In the genomic region with DNA sequence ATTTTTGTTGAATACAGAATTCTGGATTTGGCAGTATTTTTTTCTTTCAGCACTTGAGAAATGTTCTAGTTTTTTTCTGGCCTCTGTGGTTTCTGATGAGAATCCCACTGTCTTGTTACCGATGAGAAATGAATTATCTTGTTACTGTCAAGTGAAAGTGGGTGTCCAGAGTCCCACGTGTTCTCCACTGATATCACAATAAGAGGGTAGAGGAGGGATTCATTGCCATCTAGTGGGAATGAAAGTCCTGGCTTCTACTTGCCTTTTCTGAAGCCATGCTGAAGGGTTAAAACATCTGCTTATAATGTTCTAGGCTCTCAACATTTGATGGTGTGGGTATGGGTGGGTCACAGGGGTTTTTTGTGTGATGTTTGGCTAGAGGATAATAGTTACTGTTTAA, we compare ENCODE assay signal across 26 cellular contexts.
DNase-seq lines count a peak whose midpoint lies in the region; ATAC-seq, FAIRE-seq and TF ChIP-seq lines count a peak whose summit lies in the region.
"Had no signal": no experiment of that assay in that cellular context is flagged by ENCODE, and none has a peak within 500 bp of the region (broad histone marks: within the 10 kb centered on the region; RNA-seq: fewer than 3 reads in every experiment).

No MANE protein-coding gene starts in this region.

- no peaks in the 10 kb centered on the region for H3K9me3 Mint-ChIP-seq in GM23338
- H3K9me3 Mint-ChIP-seq: activated naive CD4-positive, alpha-beta T cell treated with anti-CD3 and anti-CD28 coated beads for 36 hours had no signal

- WGBS in GM12878 (ENCODE audit: insufficient coverage, insufficient replicate concordance, low lambda C conversion rate, missing lambda C conversion rate), result 95% methylated on average over 2 of the region's 2 CpGs

- no peaks in the 10 kb centered on the region for H3F3A ChIP-seq in GM23338 (replicated peaks; ENCODE audit: low read depth)

- RAD21 ChIA-PET in GM12878 (lab: Charles Lee; ENCODE audit: unreplicated experiment), result no interaction called here

- no peak overlapping the region for H2AFZ ChIP-seq in GM23338
- H2AFZ ChIP-seq in GM12878 (ENCODE audit: control insufficient read depth, low read depth, low read length), result no peak overlapping the region
- H2AFZ ChIP-seq: GM23248, PC-9 had no signal

- peaks cover 6% of the 10 kb centered on the region; the same call in 2 of the 3 replicates for H3K36me3 Mint-ChIP-seq in GM23338 (ENCODE audit: low read depth)

- peaks cover 8% of the 10 kb centered on the region for H3K9me3 ChIP-seq in A673 (ENCODE audit: low read depth, low read length, poor library complexity, severe bottlenecking)
- no peaks in the 10 kb centered on the region; the same call in 2 of the 3 replicates for H3K9me3 ChIP-seq in GM12878 (replicated peaks; ENCODE audit: control insufficient read depth, insufficient read depth, low read length)
- H3K9me3 ChIP-seq: psoas muscle, transverse colon had no signal

- 0 out of 2 replicates have a peak, but pooled peaks have one; percentile 3 for TF ChIP-seq RAD21 in GM12878 (IDR thresholded peaks at IDR 0.05; ENCODE audit: insufficient read depth, low read depth, low read length)

- no peak for TF ChIP-seq EP300 in GM12878 (IDR thresholded peaks at IDR 0.05; ENCODE audit: borderline replicate concordance in 1 of 2, control insufficient read depth in 1 of 2, low read depth in 2 of 2, low read length in 2 of 2)

- H3K4me2 ChIP-seq in GM23338 (no peak overlapping the region), GM12878 (ENCODE audit: control insufficient read depth, insufficient read depth) (no peak overlapping the region)
- H3K4me2 ChIP-seq: KMS-11, PC-9 had no signal

- no peak overlapping the region for H3K27ac ChIP-seq in A673 (ENCODE audit: low read depth, low read length, poor library complexity, severe bottlenecking)
- H3K27ac ChIP-seq in GM23338 (ENCODE audit: low read depth), result no peak overlapping the region
- no peak overlapping the region for H3K27ac ChIP-seq in GM12878 (ENCODE audit: control insufficient read depth, insufficient read depth)
- H3K27ac ChIP-seq: coronary artery, GM23248, KMS-11, PC-9, psoas muscle, transverse colon had no signal

- no peaks in the 10 kb centered on the region for H3K9me2 ChIP-seq in GM23338 (ENCODE audit: insufficient read depth)

- ATAC-seq in GM23338 (no peak; the same call in 2 of the 3 replicates), GM12878 (no peak), GM21360 (IDR thresholded peaks at IDR 0.05; ENCODE audit: unreplicated experiment) (no peak), GM21723 (IDR thresholded peaks at IDR 0.05; ENCODE audit: unreplicated experiment) (no peak), GM18907 (IDR thresholded peaks at IDR 0.05; ENCODE audit: unreplicated experiment) (no peak)
- ATAC-seq: psoas muscle, T-cell had no signal

- H3K4me3 Mint-ChIP-seq in GM23338, result no peak overlapping the region
- H3K4me3 Mint-ChIP-seq: activated naive CD4-positive, alpha-beta T cell treated with anti-CD3 and anti-CD28 coated beads for 36 hours; CD4-positive, alpha-beta memory T cell; T-cell had no signal

- BruUV-seq in A673 (replicated peaks; lab: Mats Ljungman, UMichigan), result no TSS peak
- BruUV-seq in GM12878 (replicated peaks; lab: Mats Ljungman, UMichigan), result no TSS peak

- CTCF ChIA-PET in A673 (lab: Charles Lee) (no interaction called here), GM12878 (lab: Yijun Ruan, JAX) (no interaction called here)

- FAIRE-seq in GM12878 (lab: Jason Lieb, UNC), result no peak
- FAIRE-seq: bronchial epithelial cell, GM19239, TTC549 had no signal

- SMC1A ChIA-PET in GM12878 (lab: Charles Lee; ENCODE audit: uncharacterized antibody, unreplicated experiment), result no interaction called here

- H3K27me3 ChIP-seq in A673 (replicated peaks; ENCODE audit: insufficient read depth, low read depth, low read length, poor library complexity), result no peaks in the 10 kb centered on the region
- H3K27me3 ChIP-seq in GM23338 (ENCODE audit: insufficient read depth), result no peaks in the 10 kb centered on the region
- no peaks in the 10 kb centered on the region for H3K27me3 ChIP-seq in GM12878 (replicated peaks in 1 of 2; ENCODE audit: control insufficient read depth in 2 of 2, insufficient read depth in 2 of 2, low read length in 1 of 2)
- H3K27me3 ChIP-seq: transverse colon had no signal

- intact Hi-C loops in A673 (cut with micrococcal nuclease; ENCODE audit: unreplicated experiment) (loop anchor here (10.0 kb wide), 2 partner anchors 413 to 873 kb away; no protein-coding TSS in a partner anchor), GM12878 (cut with micrococcal nuclease; ENCODE audit: unreplicated experiment) (no loop called here)

- H3K79me2 ChIP-seq in GM23338 (replicated peaks; ENCODE audit: insufficient read depth), result no peaks in the 10 kb centered on the region
- no peaks in the 10 kb centered on the region for H3K79me2 ChIP-seq in GM12878 (ENCODE audit: control insufficient read depth, insufficient read depth, low read length)

- no peak overlapping the region for H3K4me3 ChIP-seq in A673 (ENCODE audit: low read depth, low read length, poor library complexity, severe bottlenecking)
- H3K4me3 ChIP-seq in GM23338, result no peak overlapping the region
- H3K4me3 ChIP-seq in GM12878, result no peak overlapping the region
- no peak overlapping the region for H3K4me3 ChIP-seq in fibroblast of the aortic adventitia (ENCODE audit: low read depth, low read length)
- H3K4me3 ChIP-seq: coronary artery, GM23248, PC-9, psoas muscle, transverse colon had no signal

- H4K20me1 ChIP-seq in GM23338 (replicated peaks; ENCODE audit: insufficient read depth) (no peaks in the 10 kb centered on the region), GM12878 (ENCODE audit: control insufficient read depth, insufficient read depth) (no peaks in the 10 kb centered on the region)

- H3K9ac ChIP-seq in GM12878 (ENCODE audit: control insufficient read depth, insufficient read depth, low read length), result no peak overlapping the region
- H3K9ac ChIP-seq: GM23248, KMS-11 had no signal

- no peak for TF ChIP-seq POLR2A in GM12878 (IDR thresholded peaks at IDR 0.05; ENCODE audit: low read depth, low read length)

- in situ Hi-C loops in GM12878 (cut with MboI), result no loop called here

- DNase-seq in A673 (ENCODE audit: low spot score), result peak; percentile 31
- DNase-seq in GM23338 (ENCODE audit: low spot score), result peak; percentile 34
- no peak for DNase-seq in GM12878 (ENCODE audit: low read depth, low spot score)
- peak; percentile 5 for DNase-seq in fibroblast of the aortic adventitia (ENCODE audit: low read depth)
- DNase-seq in GM03348 (ENCODE audit: low spot score), result no peak
- DNase-seq: activated CD4-positive, alpha-beta T cell treated with anti-CD3 and anti-CD28 coated beads for 48 hours; activated naive CD4-positive, alpha-beta T cell treated with anti-CD3 and anti-CD28 coated beads for 36 hours; activated T-cell treated with anti-CD3 and anti-CD28 coated beads, Interleukin-2, amount 50 U/mL, for 48 hours; amniotic stem cell; CD4-positive, alpha-beta memory T cell; GM23248; NCI-H1694 treated with DMSO at 0.1 percent for 48 hours; NCI-H774; PC-9; psoas muscle; SHP77; T-cell; transverse colon had no signal

- peak; percentile 29; the same call in 1 of the 2 replicates for TF ChIP-seq CTCF in A673 (conservative IDR thresholded peaks at IDR 0.05; ENCODE audit: low read depth, low read length)
- peak; percentile 40 to 55 for TF ChIP-seq CTCF in GM23338 (conservative IDR thresholded peaks at IDR 0.05; ENCODE audit: low read depth in 2 of 2)
- no peak for TF ChIP-seq CTCF in GM12878 (IDR thresholded peaks at IDR 0.05 in 2 of 3, conservative IDR thresholded peaks at IDR 0.05 in 1 of 3; ENCODE audit: control insufficient read depth in 2 of 3, extremely low read depth in 1 of 3, insufficient read depth in 1 of 3, low read depth in 3 of 3, low read length in 3 of 3)
- TF ChIP-seq CTCF in fibroblast of the aortic adventitia (IDR thresholded peaks at IDR 0.05; ENCODE audit: insufficient read depth, low read length), result peak; percentile 14

- no peaks in the 10 kb centered on the region for H3K36me3 ChIP-seq in A673 (ENCODE audit: insufficient read depth, low read length, poor library complexity, severe bottlenecking)
- no peaks in the 10 kb centered on the region for H3K36me3 ChIP-seq in GM23338 (ENCODE audit: insufficient read depth)
- H3K36me3 ChIP-seq in GM12878 (ENCODE audit: control insufficient read depth in 2 of 2, insufficient read depth in 2 of 2, low read length in 1 of 2), result no peaks in the 10 kb centered on the region; a peak in 1 of 4 replicates

- peaks cover 13% of the 10 kb centered on the region for H3K4me1 ChIP-seq in A673 (ENCODE audit: insufficient read depth, low read length, poor library complexity, severe bottlenecking)
- peaks cover 4% of the 10 kb centered on the region for H3K4me1 ChIP-seq in GM23338 (ENCODE audit: insufficient read depth)
- no peaks in the 10 kb centered on the region for H3K4me1 ChIP-seq in GM12878 (ENCODE audit: control insufficient read depth, insufficient read depth, low read length)
- H3K4me1 ChIP-seq: transverse colon had no signal

- H3K27me3 Mint-ChIP-seq in GM23338 (ENCODE audit: insufficient read depth, low read depth, poor library complexity), result no peaks in the 10 kb centered on the region
- H3K27me3 Mint-ChIP-seq: CD4-positive, alpha-beta memory T cell; T-cell had no signal

- no peak overlapping the region for H3K27ac Mint-ChIP-seq in GM23338
- H3K27ac Mint-ChIP-seq: activated naive CD4-positive, alpha-beta T cell treated with anti-CD3 and anti-CD28 coated beads for 36 hours; T-cell had no signal

- POLR2A ChIA-PET in A673 (lab: Charles Lee; ENCODE audit: low non-redundant PET) (no interaction called here), GM12878 (lab: Charles Lee) (no interaction called here)

- peaks cover 3% of the 10 kb centered on the region; the same call in 1 of the 3 replicates for H3K4me1 Mint-ChIP-seq in GM23338
- H3K4me1 Mint-ChIP-seq: T-cell had no signal

TF ChIP-seq in GM23338, 12 proteins besides CTCF, POLR2A, EP300 and RAD21:
- no peak for TF ChIP-seq POLR2AphosphoS5 (IDR thresholded peaks at IDR 0.05; ENCODE audit: low read depth)
- no peak for TF ChIP-seq STAT1 (IDR thresholded peaks at IDR 0.05; ENCODE audit: unreplicated experiment)

TF ChIP-seq in GM12878, 131 proteins besides CTCF, POLR2A, EP300 and RAD21 (continues in another document):
- TF ChIP-seq MTA2 (IDR thresholded peaks at IDR 0.05; ENCODE audit: low read depth), result no peak
- TF ChIP-seq, protein P1, sequence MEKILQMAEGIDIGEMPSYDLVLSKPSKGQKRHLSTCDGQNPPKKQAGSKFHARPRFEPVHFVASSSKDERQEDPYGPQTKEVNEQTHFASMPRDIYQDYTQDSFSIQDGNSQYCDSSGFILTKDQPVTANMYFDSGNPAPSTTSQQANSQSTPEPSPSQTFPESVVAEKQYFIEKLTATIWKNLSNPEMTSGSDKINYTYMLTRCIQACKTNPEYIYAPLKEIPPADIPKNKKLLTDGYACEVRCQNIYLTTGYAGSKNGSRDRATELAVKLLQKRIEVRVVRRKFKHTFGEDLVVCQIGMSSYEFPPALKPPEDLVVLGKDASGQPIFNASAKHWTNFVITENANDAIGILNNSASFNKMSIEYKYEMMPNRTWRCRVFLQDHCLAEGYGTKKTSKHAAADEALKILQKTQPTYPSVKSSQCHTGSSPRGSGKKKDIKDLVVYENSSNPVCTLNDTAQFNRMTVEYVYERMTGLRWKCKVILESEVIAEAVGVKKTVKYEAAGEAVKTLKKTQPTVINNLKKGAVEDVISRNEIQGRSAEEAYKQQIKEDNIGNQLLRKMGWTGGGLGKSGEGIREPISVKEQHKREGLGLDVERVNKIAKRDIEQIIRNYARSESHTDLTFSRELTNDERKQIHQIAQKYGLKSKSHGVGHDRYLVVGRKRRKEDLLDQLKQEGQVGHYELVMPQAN (conservative IDR thresholded peaks at IDR 0.05), result no peak

Comparison
In these comparisons a context has a peak if more than half of its experiments do, and no peak if none do; other contexts are left out.
1. DNase-seq: peak in A673 (single experiment), GM23338 (single experiment) and fibroblast of the aortic adventitia (single experiment); none in GM12878 (single experiment) and GM03348 (single experiment).
2. CTCF ChIP-seq: peak in A673 (single experiment), GM23338 (2 of 2) and fibroblast of the aortic adventitia (single experiment); none in GM12878 (0 of 3).